Comparison of ENCODE assay signal across 1 cellular context in genomic region chr2:46493241-46493970, GRCh38.
TF ChIP-seq lines count a peak whose summit lies in the region.

No MANE protein-coding gene starts in this region.

TF ChIP-seq in K562, 482 proteins besides CTCF, POLR2A, EP300 and RAD21:
- TF ChIP-seq MEF2A (IDR thresholded peaks at IDR 0.05; ENCODE audit: control insufficient read depth, low read depth, low read length) (peak; percentile 73; the same call in 1 of the 2 replicates), ATF4 (CRISPR knock-in tag; IDR thresholded peaks at IDR 0.05) (no peak), RFX5 (IDR thresholded peaks at IDR 0.05; ENCODE audit: low read depth, low read length) (no peak), BDP1 (IDR thresholded peaks at IDR 0.05; ENCODE audit: insufficient read depth, insufficient read length) (no peak)
